In genomic region chr15:42276762-42277161, GRCh38 we compare ENCODE assay signal across 22 cellular contexts.
"Had no signal": no experiment of that assay in that cellular context is flagged by ENCODE, and none has a peak within 500 bp of the region (broad histone marks: within the 10 kb centered on the region; RNA-seq: fewer than 3 reads in every experiment).

No MANE protein-coding gene starts in this region.

- DNase-seq: cortex of kidney; effector memory CD4-positive, alpha-beta T cell; glutamatergic neuron; islet precursor cell; left lung; mucosa of descending colon; naive thymus-derived CD8-positive, alpha-beta T cell; psoas muscle; retina; right lobe of liver; stimulated activated CD4-positive, alpha-beta T cell treated with anti-CD3 and anti-CD28 coated beads, Interleukin-15, amount 100 ng/mL, for 24 hours; stimulated activated CD4-positive, alpha-beta T cell treated with anti-CD3 and anti-CD28 coated beads, Interleukin-1b, Interleukin-23, amount 100 ng/mL, for 48 hours; stimulated activated CD4-positive, alpha-beta T cell treated with anti-CD3 and anti-CD28 coated beads, Interleukin-4, amount 100 ng/mL, for 24 hours; transverse colon had no signal

- H3K27ac ChIP-seq: epithelial cell of prostate had no signal

- H3K27ac Mint-ChIP-seq: stimulated activated naive CD8-positive, alpha-beta T cell treated with anti-CD3 and anti-CD28 coated beads, Interleukin-15, Interleukin-2, amounts not matched to agents 100 ng/mL and 50 ng/mL, for 24 hours had no signal

- H3K27me3 Mint-ChIP-seq: naive thymus-derived CD8-positive, alpha-beta T cell; stimulated activated memory B cell treated with anti-CD40 and anti-IgM and Interleukin-4, amounts not matched to agents 10 μg/mL and 1 μg/mL and 100 μg/mL, for 72 hours; stimulated activated naive CD8-positive, alpha-beta T cell treated with anti-CD3 and anti-CD28 coated beads, Interleukin-15, Interleukin-2, amounts not matched to agents 100 ng/mL and 50 ng/mL, for 24 hours had no signal

- H3K9me3 Mint-ChIP-seq: naive thymus-derived CD8-positive, alpha-beta T cell; stimulated activated memory B cell treated with anti-CD40 and anti-IgM and Interleukin-4, amounts not matched to agents 10 μg/mL and 1 μg/mL and 100 μg/mL, for 72 hours; stimulated activated naive CD8-positive, alpha-beta T cell treated with anti-CD3 and anti-CD28 coated beads, Interleukin-15, Interleukin-2, amounts not matched to agents 100 ng/mL and 50 ng/mL, for 24 hours had no signal

- H3K9me3 ChIP-seq: esophagus muscularis mucosa, gastroesophageal sphincter, left lung, mucosa of descending colon, neutrophil, psoas muscle, right lobe of liver, thoracic aorta, transverse colon had no signal

- H3K4me3 ChIP-seq: esophagus muscularis mucosa, gastroesophageal sphincter, lung, mucosa of descending colon, right lobe of liver had no signal

- ATAC-seq: gastroesophageal sphincter; left lung; mucosa of descending colon; naive thymus-derived CD8-positive, alpha-beta T cell; psoas muscle; right lobe of liver; stimulated activated memory B cell treated with anti-CD40 and anti-IgM and Interleukin-4, amounts not matched to agents 10 μg/mL and 1 μg/mL and 100 μg/mL, for 72 hours had no signal

- H3K27me3 ChIP-seq: esophagus muscularis mucosa, gastroesophageal sphincter, left lung, neutrophil, right lobe of liver, transverse colon had no signal
